ENCODE assay signal across 8 cellular contexts in the genomic region with DNA sequence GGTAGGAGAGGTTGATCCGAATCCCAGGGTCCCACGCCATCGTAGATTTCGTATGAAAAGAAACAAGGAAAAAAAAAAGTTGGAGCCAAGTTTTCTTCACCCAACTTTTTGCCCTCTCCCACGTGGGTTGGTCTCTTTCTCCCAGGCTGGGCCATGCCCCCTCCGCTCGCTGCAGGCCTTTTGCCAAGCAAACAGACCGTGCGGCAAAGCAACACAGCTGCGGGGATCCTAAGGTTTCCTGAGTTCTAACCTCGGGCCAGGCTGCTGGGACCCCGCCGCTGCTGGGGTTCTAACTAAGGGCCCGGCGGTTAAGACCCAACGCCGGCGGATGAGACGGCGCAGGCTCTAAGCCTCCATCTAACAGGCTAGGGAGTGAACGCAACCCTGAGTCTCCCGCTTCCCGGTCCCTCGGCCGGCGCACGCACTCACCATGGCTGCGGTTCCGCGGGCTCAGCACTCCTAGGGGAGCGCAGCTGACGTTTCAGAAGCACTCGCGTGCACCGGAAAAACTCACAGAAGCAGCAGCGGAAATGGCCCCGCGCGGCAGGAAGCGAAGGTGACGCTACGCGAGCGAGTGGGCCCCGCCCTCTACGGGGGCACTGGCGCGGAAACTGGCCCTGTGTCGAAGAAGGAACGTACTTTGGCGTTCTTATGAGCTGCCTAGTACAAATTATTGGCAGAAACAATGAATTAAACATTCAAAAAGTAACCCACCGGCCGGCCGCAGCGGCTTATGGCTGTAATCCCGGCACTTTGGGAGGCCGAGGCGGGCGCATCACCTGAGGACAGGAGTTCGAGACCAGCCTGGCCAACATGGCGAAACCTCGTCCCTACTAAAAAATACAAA. TPM values are rescaled to one million over a fixed set of nuclear protein-coding genes. Genes with fewer than 3 reads are reported as not detected.
DNase-seq lines count a peak whose midpoint lies in the region; ATAC-seq and TF ChIP-seq lines count a peak whose summit lies in the region.

TSS of gene SNU13 (minus strand) at position 503 of the 847 bp plus-strand sequence. CDS start at position 432, 71 bp downstream.

- intact Hi-C loops in spleen (cut with DNase I; ENCODE audit: low total_unique reads), result no loop called here

- H3K4me3 ChIP-seq in spleen, result peak within 1 kb of the TSS; percentile 66 to 87 (median 81)

- 0 to 1% (median 1%) methylated on average over 34 to 62 of the region's 62 CpGs for WGBS in spleen, 5 donors

- H3K27me3 ChIP-seq in spleen (replicated peaks in 1 of 7), result no peaks in the 10 kb centered on the region

- peaks cover 0 to 8% (median under 1%) of the 10 kb centered on the region in 6 donors for H3K36me3 ChIP-seq in spleen

- DNase-seq in AG09319 (ENCODE audit: extremely low read depth, low read depth) (peak; percentile 70), NCI-H446 (lab: John Stamatoyannopoulos, UW) (peak; percentile 81 to 90), caudate nucleus (lab: John Stamatoyannopoulos, UW) (peak in 59 of 61 donors; percentile 39 to 94 (median 81)), inferior parietal cortex (ENCODE audit: extremely low spot score) (peak; percentile 94), spleen (peak; percentile 99)
- peak; percentile 78 to 89 (median 86) for DNase-seq in activated CD4-positive, CD25-positive, alpha-beta regulatory T cell (lab: John Stamatoyannopoulos, UW)

- in situ Hi-C loops in GM18951 (cut with MboI; ENCODE audit: low sequenced_read_pairs, unreplicated experiment), result no loop called here

- TF ChIP-seq POLR2A in GM18951 (IDR thresholded peaks at IDR 0.05; ENCODE audit: extremely low read depth, insufficient read depth, insufficient read length) (peak; percentile 81), spleen (IDR thresholded peaks at IDR 0.05) (peak; percentile 39 to 81 (median 71))

- peaks cover 9 to 66% (median 28%) of the 10 kb centered on the region in 6 donors for H3K4me1 ChIP-seq in spleen

- no peaks in the 10 kb centered on the region for H3K9me3 ChIP-seq in spleen

- H3K27ac ChIP-seq in caudate nucleus (ENCODE audit: low read depth, low read length) (peak within 1 kb of the TSS; percentile 82), spleen (peak within 1 kb of the TSS; percentile 89 to 99 (median 98))

- ATAC-seq in HG03196 (IDR thresholded peaks at IDR 0.05; ENCODE audit: unreplicated experiment), result peak; percentile 84

- TF ChIP-seq CTCF in AG09319 (IDR thresholded peaks at IDR 0.05; ENCODE audit: low read depth, low read length) (no peak), spleen (IDR thresholded peaks at IDR 0.05 in 8 of 11, conservative IDR thresholded peaks at IDR 0.05 in 3 of 11) (peak in 7 of 11 experiments; percentile 8 to 49 (median 24))

RNA-seq across cellular contexts. Expression of gene SNU13, which starts in this region (rescaled TPM):
- total RNA-seq in spleen, result 100 to 1,000 TPM in 5 of 7 donors, 10 to 100 TPM in 2; 89.0 to 116 (median 106) TPM
- polyA plus RNA-seq in spleen, result 100 to 1,000 TPM; 118 to 165 (median 161) TPM

Comparison
In these comparisons a context has a peak if more than half of its experiments do, and no peak if none do; other contexts are left out.
1. Peak in every context shown above with its lines: DNase-seq, ATAC-seq, H3K4me3 ChIP-seq and H3K27ac ChIP-seq.